In the genomic region with DNA sequence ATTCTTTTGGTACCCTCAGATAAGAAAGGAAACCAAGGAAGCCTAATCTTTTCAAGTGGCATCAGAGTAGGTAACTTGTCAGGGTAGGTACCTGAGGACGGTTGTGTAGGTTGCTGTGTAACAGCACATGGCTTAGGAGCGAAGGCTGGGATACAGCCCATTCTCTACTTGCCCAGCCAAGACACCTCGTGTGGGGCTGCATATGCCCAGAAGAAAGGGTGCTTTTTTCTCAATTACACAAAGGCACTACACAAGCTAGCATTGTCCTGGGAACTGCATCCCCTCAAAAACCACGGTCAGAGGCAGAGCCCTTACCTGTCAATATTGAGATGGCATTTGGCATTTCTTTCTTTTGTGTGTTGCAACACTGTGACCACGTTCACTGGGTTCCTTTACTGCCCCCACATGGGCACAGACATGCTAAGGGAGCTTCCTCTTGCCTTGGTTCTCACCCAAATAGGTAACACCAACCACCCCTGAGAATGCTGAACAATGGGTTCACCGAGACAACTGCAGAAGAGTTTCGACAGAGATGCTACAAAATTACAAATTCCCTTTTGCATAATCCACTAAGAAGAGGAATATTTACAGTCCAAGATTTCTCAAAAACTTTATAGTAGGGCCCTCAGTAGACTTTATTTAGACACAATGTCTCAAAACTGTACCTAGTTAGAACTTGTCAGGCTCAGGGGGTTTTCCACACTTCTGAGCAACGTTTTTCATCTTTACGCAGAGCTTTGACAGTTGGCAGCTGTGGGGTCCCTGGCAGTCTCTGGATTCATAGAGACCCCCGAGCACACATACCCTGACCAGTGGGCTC, we compare ENCODE assay signal across 8 cellular contexts. TPM values are rescaled to one million over a fixed set of nuclear protein-coding genes. Genes with fewer than 3 reads are reported as not detected.
DNase-seq lines count a peak whose midpoint lies in the region; ATAC-seq lines count a peak whose summit lies in the region.

No MANE protein-coding gene starts in this region.

- peak; percentile 30 for DNase-seq in germinal center (ENCODE audit: low spot score)
- DNase-seq in NCI-H2081 treated with DMSO at 0.1 percent for 48 hours (lab: John Stamatoyannopoulos, UW), result no peak
- no peak for DNase-seq in dermis blood vessel endothelial cell
- no peak for DNase-seq in LoVo (ENCODE audit: low spot score)
- no peak for DNase-seq in NCI-H187 (lab: John Stamatoyannopoulos, UW)

- ATAC-seq in GM18517 (IDR thresholded peaks at IDR 0.05; ENCODE audit: unreplicated experiment) (peak; percentile 82), GM21423 (IDR thresholded peaks at IDR 0.05; ENCODE audit: unreplicated experiment) (peak; percentile 82), HG03442 (IDR thresholded peaks at IDR 0.05; ENCODE audit: unreplicated experiment) (peak; percentile 78)

RNA-seq across cellular contexts. Expression of a gene that starts 35.8 kb away (rescaled TPM):
- 0.17 and 0.28 TPM in 2 replicates for total RNA-seq in dermis blood vessel endothelial cell
